In genomic region chr2:226725096-226725495, GRCh38 we compare ENCODE assay signal across 16 cellular contexts.
DNase-seq lines count a peak whose midpoint lies in the region; ATAC-seq and TF ChIP-seq lines count a peak whose summit lies in the region.
"Had no signal": no experiment of that assay in that cellular context is flagged by ENCODE, and none has a peak within 500 bp of the region (broad histone marks: within the 10 kb centered on the region; RNA-seq: fewer than 3 reads in every experiment).

No MANE protein-coding gene starts in this region.

- no peak overlapping the region for H3K27ac ChIP-seq in psoas muscle
- no peak overlapping the region for H3K27ac ChIP-seq in upper lobe of right lung
- H3K27ac ChIP-seq: 22Rv1, KMS-11 had no signal

- H3K4me3 ChIP-seq in psoas muscle (no peak overlapping the region), upper lobe of right lung (no peak overlapping the region)

- H3K36me3 ChIP-seq in psoas muscle (ENCODE audit: insufficient read depth in 1 of 2, low read depth in 1 of 2) (no peaks in the 10 kb centered on the region), upper lobe of right lung (no peaks in the 10 kb centered on the region)

- H3K27me3 ChIP-seq in psoas muscle (ENCODE audit: insufficient read depth in 3 of 3, low read length in 2 of 3) (no peaks in the 10 kb centered on the region), upper lobe of right lung (no peaks in the 10 kb centered on the region)

- H3K4me1 ChIP-seq in psoas muscle (peaks cover 3% of the 10 kb centered on the region), upper lobe of right lung (peaks cover 19% of the 10 kb centered on the region)

- TF ChIP-seq CTCF in psoas muscle (IDR thresholded peaks at IDR 0.05) = no peak
- TF ChIP-seq CTCF in upper lobe of right lung (IDR thresholded peaks at IDR 0.05) = no peak

- 23 to 45% (median 33%) methylated on average over 6 of the region's 6 CpGs for WGBS in psoas muscle, 3 donors

- intact Hi-C loops in Right ventricle myocardium inferior (cut with DNase I) = no loop called here
- intact Hi-C loops in cardiac septum (cut with DNase I) = loop anchor here (5.0 kb wide), 1 partner anchor 33 kb away; no protein-coding TSS in a partner anchor
- intact Hi-C loops in psoas muscle (cut with DNase I) = no loop called here
- intact Hi-C loops in upper lobe of right lung (cut with DNase I) = no loop called here

- ATAC-seq in Right ventricle myocardium inferior (no peak), left lobe of liver (peak; percentile 20), psoas muscle (peak in 3 of 4 donors; percentile 42 to 68 (median 54)), upper lobe of right lung (peak; percentile 35)

- DNase-seq in Right ventricle myocardium inferior (ENCODE audit: missing footprints) (peak; percentile 16), cardiac septum (ENCODE audit: low spot score) (no peak), left lobe of liver (ENCODE audit: low spot score) (no peak), psoas muscle (peak in 1 of 2 donors; percentile 52), upper lobe of right lung (no peak), HUDEP-2 (lab: John Stamatoyannopoulos, UW; ENCODE audit: unreplicated experiment in 76 of 76) (no peak), NCI-H187 (lab: John Stamatoyannopoulos, UW) (no peak), HuH-7.5 (ENCODE audit: low spot score) (no peak)
- DNase-seq: activated CD4-positive, alpha-beta memory T cell treated with anti-CD3 and anti-CD28 coated beads for 36 hours; activated T-cell treated with anti-CD3 and anti-CD28 coated beads, Interleukin-2, amount 50 U/mL, for 24 hours; immature natural killer cell; NCI-H510A treated with DMSO at 0.1 percent for 48 hours; SHP77; stimulated activated CD4-positive, alpha-beta T cell treated with anti-CD3 and anti-CD28 coated beads, Interleukin-4, amount 100 ng/mL, for 24 hours had no signal

- no peaks in the 10 kb centered on the region for H3K9me3 ChIP-seq in psoas muscle
- H3K9me3 ChIP-seq in upper lobe of right lung = no peaks in the 10 kb centered on the region
